In genomic region chr22:21641417-21641794, GRCh38 we compare ENCODE assay signal across 2 cellular contexts.
TF ChIP-seq lines count a peak whose summit lies in the region.

No MANE protein-coding gene starts in this region.

TF ChIP-seq in GM23338, 12 proteins besides CTCF, POLR2A, EP300 and RAD21:
- TF ChIP-seq, protein P1, sequence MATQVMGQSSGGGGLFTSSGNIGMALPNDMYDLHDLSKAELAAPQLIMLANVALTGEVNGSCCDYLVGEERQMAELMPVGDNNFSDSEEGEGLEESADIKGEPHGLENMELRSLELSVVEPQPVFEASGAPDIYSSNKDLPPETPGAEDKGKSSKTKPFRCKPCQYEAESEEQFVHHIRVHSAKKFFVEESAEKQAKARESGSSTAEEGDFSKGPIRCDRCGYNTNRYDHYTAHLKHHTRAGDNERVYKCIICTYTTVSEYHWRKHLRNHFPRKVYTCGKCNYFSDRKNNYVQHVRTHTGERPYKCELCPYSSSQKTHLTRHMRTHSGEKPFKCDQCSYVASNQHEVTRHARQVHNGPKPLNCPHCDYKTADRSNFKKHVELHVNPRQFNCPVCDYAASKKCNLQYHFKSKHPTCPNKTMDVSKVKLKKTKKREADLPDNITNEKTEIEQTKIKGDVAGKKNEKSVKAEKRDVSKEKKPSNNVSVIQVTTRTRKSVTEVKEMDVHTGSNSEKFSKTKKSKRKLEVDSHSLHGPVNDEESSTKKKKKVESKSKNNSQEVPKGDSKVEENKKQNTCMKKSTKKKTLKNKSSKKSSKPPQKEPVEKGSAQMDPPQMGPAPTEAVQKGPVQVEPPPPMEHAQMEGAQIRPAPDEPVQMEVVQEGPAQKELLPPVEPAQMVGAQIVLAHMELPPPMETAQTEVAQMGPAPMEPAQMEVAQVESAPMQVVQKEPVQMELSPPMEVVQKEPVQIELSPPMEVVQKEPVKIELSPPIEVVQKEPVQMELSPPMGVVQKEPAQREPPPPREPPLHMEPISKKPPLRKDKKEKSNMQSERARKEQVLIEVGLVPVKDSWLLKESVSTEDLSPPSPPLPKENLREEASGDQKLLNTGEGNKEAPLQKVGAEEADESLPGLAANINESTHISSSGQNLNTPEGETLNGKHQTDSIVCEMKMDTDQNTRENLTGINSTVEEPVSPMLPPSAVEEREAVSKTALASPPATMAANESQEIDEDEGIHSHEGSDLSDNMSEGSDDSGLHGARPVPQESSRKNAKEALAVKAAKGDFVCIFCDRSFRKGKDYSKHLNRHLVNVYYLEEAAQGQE (IDR thresholded peaks at IDR 0.05; ENCODE audit: unreplicated experiment): no peak

TF ChIP-seq in HepG2, 621 proteins besides CTCF, POLR2A, EP300 and RAD21:
- 0 out of 2 replicates have a peak, but pooled peaks have one; percentile 0 for TF ChIP-seq HOXA3 (CRISPR knock-in tag; IDR thresholded peaks at IDR 0.05)
- peak; percentile 9; the same call in 1 of the 2 replicates for TF ChIP-seq GATAD1 (CRISPR knock-in tag; IDR thresholded peaks at IDR 0.05)
- peak; percentile 59 for TF ChIP-seq RBM22 (optimal IDR thresholded peaks at IDR 0.05; ENCODE audit: low read length)
- TF ChIP-seq, protein P2, sequence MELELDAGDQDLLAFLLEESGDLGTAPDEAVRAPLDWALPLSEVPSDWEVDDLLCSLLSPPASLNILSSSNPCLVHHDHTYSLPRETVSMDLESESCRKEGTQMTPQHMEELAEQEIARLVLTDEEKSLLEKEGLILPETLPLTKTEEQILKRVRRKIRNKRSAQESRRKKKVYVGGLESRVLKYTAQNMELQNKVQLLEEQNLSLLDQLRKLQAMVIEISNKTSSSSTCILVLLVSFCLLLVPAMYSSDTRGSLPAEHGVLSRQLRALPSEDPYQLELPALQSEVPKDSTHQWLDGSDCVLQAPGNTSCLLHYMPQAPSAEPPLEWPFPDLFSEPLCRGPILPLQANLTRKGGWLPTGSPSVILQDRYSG (CRISPR knock-in tag; IDR thresholded peaks at IDR 0.05): no peak
- TF ChIP-seq CAMTA2 (CRISPR knock-in tag; IDR thresholded peaks at IDR 0.05; ENCODE audit: borderline replicate concordance): no peak
- no peak for TF ChIP-seq SOX6 (IDR thresholded peaks at IDR 0.05)
- peak; percentile 46; the same call in 1 of the 2 replicates for TF ChIP-seq SOX6 (CRISPR knock-in tag; IDR thresholded peaks at IDR 0.05)
- 0 out of 2 replicates have a peak, but pooled peaks have one; percentile 36 for TF ChIP-seq SIN3B (IDR thresholded peaks at IDR 0.05; ENCODE audit: low read length)
- 0 out of 2 replicates have a peak, but pooled peaks have one; percentile 11 for TF ChIP-seq GATAD2A (CRISPR knock-in tag; IDR thresholded peaks at IDR 0.05)
- TF ChIP-seq XRCC5 (optimal IDR thresholded peaks at IDR 0.05; ENCODE audit: low read length): peak; percentile 20
- TF ChIP-seq PHF21A (CRISPR knock-in tag; IDR thresholded peaks at IDR 0.05): peak; percentile 47; the same call in 1 of the 2 replicates
- 0 out of 2 replicates have a peak, but pooled peaks have one; percentile 3 for TF ChIP-seq BATF2 (CRISPR knock-in tag; IDR thresholded peaks at IDR 0.05)
- no peak for TF ChIP-seq ZBTB40 (IDR thresholded peaks at IDR 0.05)
- no peak for TF ChIP-seq ZBTB40 (CRISPR knock-in tag; IDR thresholded peaks at IDR 0.05)
- TF ChIP-seq ZNF670 (CRISPR knock-in tag; IDR thresholded peaks at IDR 0.05; ENCODE audit: borderline replicate concordance): peak; percentile 64; the same call in 1 of the 2 replicates
- TF ChIP-seq, protein P3, sequence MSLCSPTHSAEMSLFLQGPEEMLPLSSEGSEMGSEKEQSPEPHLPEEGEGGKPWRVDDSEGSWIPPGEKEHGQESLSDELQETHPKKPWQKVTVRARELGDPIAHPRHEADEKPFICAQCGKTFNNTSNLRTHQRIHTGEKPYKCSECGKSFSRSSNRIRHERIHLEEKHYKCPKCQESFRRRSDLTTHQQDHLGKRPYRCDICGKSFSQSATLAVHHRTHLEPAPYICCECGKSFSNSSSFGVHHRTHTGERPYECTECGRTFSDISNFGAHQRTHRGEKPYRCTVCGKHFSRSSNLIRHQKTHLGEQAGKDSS (CRISPR knock-in tag; IDR thresholded peaks at IDR 0.05; ENCODE audit: borderline replicate concordance, low read depth): peak; percentile 1; the same call in 1 of the 2 replicates
- TF ChIP-seq, protein P4, sequence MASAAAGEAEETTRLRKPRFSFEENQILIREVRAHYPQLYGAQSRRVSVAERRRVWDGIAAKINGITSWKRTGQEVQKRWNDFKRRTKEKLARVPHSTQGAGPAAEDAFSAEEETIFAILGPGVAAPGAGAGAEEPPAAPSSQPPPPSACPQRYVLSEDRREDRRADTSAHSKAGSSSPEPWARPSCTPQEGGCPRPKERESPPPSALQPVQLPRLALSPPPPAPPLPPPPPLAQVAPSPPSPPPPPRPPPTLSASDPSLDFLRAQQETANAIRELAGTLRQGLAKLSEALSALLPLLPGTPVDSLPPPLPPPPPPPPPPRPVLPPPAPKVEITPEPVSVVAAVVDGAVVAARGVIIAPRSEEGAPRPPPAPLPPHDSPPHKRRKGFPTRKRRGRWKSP (CRISPR knock-in tag; IDR thresholded peaks at IDR 0.05): no peak
- TF ChIP-seq ZNF746 (CRISPR knock-in tag; IDR thresholded peaks at IDR 0.05): 0 out of 2 replicates have a peak, but pooled peaks have one; percentile 37
- TF ChIP-seq HBP1 (CRISPR knock-in tag; IDR thresholded peaks at IDR 0.05; ENCODE audit: low read depth): peak; percentile 40; the same call in 1 of the 2 replicates
- TF ChIP-seq ZBTB37 (CRISPR knock-in tag; IDR thresholded peaks at IDR 0.05): 0 out of 2 replicates have a peak, but pooled peaks have one; percentile 28
- TF ChIP-seq PCBP2 (optimal IDR thresholded peaks at IDR 0.05; ENCODE audit: low read depth, low read length, poor library complexity, severe bottlenecking): no peak
- 0 out of 2 replicates have a peak, but pooled peaks have one; percentile 29 for TF ChIP-seq ZNF160 (CRISPR knock-in tag; IDR thresholded peaks at IDR 0.05)
- TF ChIP-seq ZNF296 (CRISPR knock-in tag; conservative IDR thresholded peaks at IDR 0.05): peak; percentile 42; the same call in 1 of the 2 replicates
- TF ChIP-seq ZNF333 (CRISPR knock-in tag; IDR thresholded peaks at IDR 0.05; ENCODE audit: borderline replicate concordance): 0 out of 2 replicates have a peak, but pooled peaks have one; percentile 22
- peak; percentile 37 for TF ChIP-seq YY1 (IDR thresholded peaks at IDR 0.05; ENCODE audit: insufficient read depth, insufficient replicate concordance, low read depth, low read length)
- no peak for TF ChIP-seq KLF9 (CRISPR knock-in tag; IDR thresholded peaks at IDR 0.05; ENCODE audit: low read depth)
- peak; percentile 76; the same call in 1 of the 2 replicates for TF ChIP-seq ZNF775 (CRISPR knock-in tag; IDR thresholded peaks at IDR 0.05; ENCODE audit: borderline replicate concordance)
- peak; percentile 71 for TF ChIP-seq STAG1 (CRISPR knock-in tag; IDR thresholded peaks at IDR 0.05)
